In the genomic region with DNA sequence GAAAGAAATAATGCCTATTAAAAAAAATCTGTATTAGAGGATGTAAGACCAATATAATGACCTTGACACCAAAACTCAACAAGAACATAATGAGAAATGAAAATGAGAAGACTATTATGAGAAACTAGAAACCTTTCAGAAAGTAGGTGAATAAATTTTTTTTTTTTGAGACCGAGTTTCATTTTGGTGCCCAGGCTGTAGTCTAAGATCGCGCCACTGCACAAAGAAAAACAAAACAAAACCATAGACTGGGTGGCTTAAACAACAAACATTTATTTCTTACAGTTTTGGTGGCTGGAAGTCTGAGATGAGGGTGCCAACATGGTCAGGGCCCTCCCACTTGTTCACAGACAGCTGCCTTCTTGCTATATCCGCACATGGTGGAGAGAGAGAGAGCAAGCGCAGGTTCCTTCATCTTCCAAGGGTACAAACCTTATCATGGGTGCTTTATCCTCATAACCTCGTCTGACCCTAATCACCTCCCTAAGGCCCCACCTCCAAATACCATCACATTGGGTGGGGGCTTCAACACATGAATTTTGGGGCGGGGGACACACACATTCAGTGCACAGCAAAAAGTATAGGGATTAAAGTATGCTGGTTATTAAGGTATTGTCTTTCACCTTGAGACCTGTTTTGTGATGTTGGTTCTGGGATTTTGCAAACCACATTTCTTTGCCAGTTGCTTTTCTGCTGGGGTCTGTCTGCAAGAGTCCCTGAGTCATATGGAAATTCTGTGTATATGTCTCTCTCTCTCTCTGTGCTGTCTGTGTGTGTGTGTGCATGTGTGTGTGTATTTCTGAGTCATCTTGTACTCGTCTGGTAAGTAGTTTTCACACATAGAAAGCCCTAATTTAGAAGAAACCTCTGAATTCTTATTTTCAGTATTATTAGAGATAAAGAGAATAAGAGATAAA, we compare ENCODE assay signal across 9 cellular contexts. TPM values are rescaled to one million over a fixed set of nuclear protein-coding genes. Genes with fewer than 3 reads are reported as not detected.
A peak's percentile ranks its signal among the peaks of the same experiment; 100 is the strongest.
DNase-seq lines count a peak whose midpoint lies in the region; ATAC-seq and TF ChIP-seq lines count a peak whose summit lies in the region.
"Had no signal": no experiment of that assay in that cellular context is flagged by ENCODE, and none has a peak within 500 bp of the region (broad histone marks: within the 10 kb centered on the region; RNA-seq: fewer than 3 reads in every experiment).

No MANE protein-coding gene starts in this region.

- H3K27ac ChIP-seq in PC-3 (ENCODE audit: low read length), result no peak overlapping the region
- H3K27ac ChIP-seq in upper lobe of right lung, result no peak overlapping the region
- H3K27ac ChIP-seq: SK-N-MC had no signal

- ATAC-seq in GM18520 (IDR thresholded peaks at IDR 0.05; ENCODE audit: unreplicated experiment) (peak; percentile 81), HG02623 (IDR thresholded peaks at IDR 0.05; ENCODE audit: unreplicated experiment) (peak; percentile 83), PC-3 (no peak), omental fat pad (ENCODE audit: low FRiP score) (no peak), upper lobe of right lung (no peak)

- H3K4me2 ChIP-seq in PC-3 (ENCODE audit: low read length), result no peak overlapping the region

- H3K4me1 ChIP-seq in PC-3 (ENCODE audit: insufficient read depth, low read length) (no peaks in the 10 kb centered on the region), upper lobe of right lung (no peaks in the 10 kb centered on the region)

- H3K4me3 ChIP-seq in PC-3 (ENCODE audit: low read length) (no peak overlapping the region), epithelial cell of esophagus (ENCODE audit: low read length) (no peak overlapping the region), upper lobe of right lung (no peak overlapping the region)
- H3K4me3 ChIP-seq: SK-N-MC had no signal

- H3K9me3 ChIP-seq in PC-3 (ENCODE audit: low read length) (no peaks in the 10 kb centered on the region), upper lobe of right lung (no peaks in the 10 kb centered on the region)

- H3K27me3 Mint-ChIP-seq in stimulated activated naive CD8-positive, alpha-beta T cell treated with anti-CD3 and anti-CD28 coated beads, Interleukin-15, Interleukin-2, amounts not matched to agents 100 ng/mL and 50 ng/mL, for 24 hours, result no peaks in the 10 kb centered on the region

- H3K27ac Mint-ChIP-seq in stimulated activated naive CD8-positive, alpha-beta T cell treated with anti-CD3 and anti-CD28 coated beads, Interleukin-15, Interleukin-2, amounts not matched to agents 100 ng/mL and 50 ng/mL, for 24 hours, result peak overlapping the region; percentile 87

- H3K9me2 ChIP-seq in PC-3 (replicated peaks; ENCODE audit: low read length), result no peaks in the 10 kb centered on the region

- no peaks in the 10 kb centered on the region for H3F3A ChIP-seq in PC-3 (ENCODE audit: low read length, unreplicated experiment)

- H3K79me2 ChIP-seq in PC-3 (ENCODE audit: low read length), result no peaks in the 10 kb centered on the region

- intact Hi-C loops in PC-3 (cut with micrococcal nuclease), result no loop called here
- intact Hi-C loops in upper lobe of right lung (cut with DNase I), result no loop called here

- H4K20me1 ChIP-seq in PC-3 (ENCODE audit: low read length), result no peaks in the 10 kb centered on the region

- H2AFZ ChIP-seq in PC-3 (ENCODE audit: low read length), result no peak overlapping the region

- no peaks in the 10 kb centered on the region for H3K36me3 Mint-ChIP-seq in stimulated activated naive CD8-positive, alpha-beta T cell treated with anti-CD3 and anti-CD28 coated beads, Interleukin-15, Interleukin-2, amounts not matched to agents 100 ng/mL and 50 ng/mL, for 24 hours (ENCODE audit: low read depth)

- TF ChIP-seq CTCF in PC-3 (conservative IDR thresholded peaks at IDR 0.05; ENCODE audit: low read depth, low read length) (no peak), epithelial cell of esophagus (IDR thresholded peaks at IDR 0.05; ENCODE audit: insufficient read depth, low read depth, low read length, missing control alignments) (no peak), omental fat pad (IDR thresholded peaks at IDR 0.05) (no peak), upper lobe of right lung (IDR thresholded peaks at IDR 0.05) (no peak)

- H3K36me3 ChIP-seq in PC-3 (ENCODE audit: low read depth, low read length), result no peaks in the 10 kb centered on the region
- H3K36me3 ChIP-seq in upper lobe of right lung, result no peaks in the 10 kb centered on the region

- H3K4me3 Mint-ChIP-seq in stimulated activated naive CD8-positive, alpha-beta T cell treated with anti-CD3 and anti-CD28 coated beads, Interleukin-15, Interleukin-2, amounts not matched to agents 100 ng/mL and 50 ng/mL, for 24 hours, result peak overlapping the region; percentile 38

- no peak overlapping the region for H3K9ac ChIP-seq in PC-3 (ENCODE audit: low read length)

- H3K9me3 Mint-ChIP-seq in stimulated activated naive CD8-positive, alpha-beta T cell treated with anti-CD3 and anti-CD28 coated beads, Interleukin-15, Interleukin-2, amounts not matched to agents 100 ng/mL and 50 ng/mL, for 24 hours, result no peaks in the 10 kb centered on the region

- H3K27me3 ChIP-seq in PC-3 (ENCODE audit: low read length) (no peaks in the 10 kb centered on the region), upper lobe of right lung (no peaks in the 10 kb centered on the region)

- CTCF ChIA-PET in PC-3 (lab: Charles Lee), result no interaction called here

- POLR2A ChIA-PET in PC-3 (lab: Charles Lee; ENCODE audit: unreplicated experiment), result no interaction called here

- H3K4me1 Mint-ChIP-seq in stimulated activated naive CD8-positive, alpha-beta T cell treated with anti-CD3 and anti-CD28 coated beads, Interleukin-15, Interleukin-2, amounts not matched to agents 100 ng/mL and 50 ng/mL, for 24 hours (ENCODE audit: low read depth), result peaks cover 21% of the 10 kb centered on the region

- DNase-seq in PC-3, result peak; percentile 30
- peak; percentile 72 for DNase-seq in epithelial cell of esophagus (ENCODE audit: low read depth)
- no peak for DNase-seq in DMS 273 treated with DMSO at 0.1 percent for 48 hours (lab: John Stamatoyannopoulos, UW)
- DNase-seq in omental fat pad (ENCODE audit: low spot score), result no peak
- DNase-seq in upper lobe of right lung, result no peak

- BruUV-seq in PC-3 (replicated peaks; lab: Mats Ljungman, UMichigan), result no TSS peak

RNA-seq across cellular contexts. Expression of gene ZCRB1, which starts 26.2 kb away (rescaled TPM):
- total RNA-seq in PC-3 (2014; rRNA removed) (29.7 and 33.9 TPM in 2 replicates), omental fat pad (10 to 100 TPM; 22.3 to 31.0 (median 25.5) TPM), upper lobe of right lung (36.2 TPM)

RNA-seq across cellular contexts. Expression of gene PPHLN1, which starts 26.3 kb away (rescaled TPM):
- 67.6 and 82.0 TPM in 2 replicates for total RNA-seq in PC-3 (2014; rRNA removed)
- total RNA-seq in omental fat pad, result 10 to 100 TPM; 42.7 to 57.1 (median 53.2) TPM
- 41.8 TPM for total RNA-seq in upper lobe of right lung

Comparison
In these comparisons a context has a peak if more than half of its experiments do, and no peak if none do; other contexts are left out.
1. ATAC-seq: peak in GM18520 (single experiment) and HG02623 (single experiment); none in PC-3 (single experiment), omental fat pad (single experiment) and upper lobe of right lung (single experiment).
2. DNase-seq: peak in PC-3 (single experiment) and epithelial cell of esophagus (single experiment); none in DMS 273 treated with DMSO at 0.1 percent for 48 hours (single experiment), omental fat pad (single experiment) and upper lobe of right lung (single experiment).